In genomic region chr6:125986295-125986955, GRCh38 we compare ENCODE assay signal across 1 cellular context.
TF ChIP-seq lines count a peak whose summit lies in the region.

TSS of gene TRMT11 (plus strand) at chr6:125986540. CDS start at chr6:125986551, 11 bp downstream.

TF ChIP-seq in Ishikawa, 13 proteins besides CTCF, POLR2A, EP300 and RAD21 (continued from another document):
- TF ChIP-seq REST (IDR thresholded peaks at IDR 0.05; ENCODE audit: low read depth) (0 out of 2 replicates have a peak, but pooled peaks have one; percentile 13), YY1 (IDR thresholded peaks at IDR 0.05; ENCODE audit: low read depth) (peak; percentile 94), CREB1 (IDR thresholded peaks at IDR 0.05; ENCODE audit: low read depth) (no peak; the same call in 1 of the 2 replicates)
